ENCODE assay signal across 15 cellular contexts in genomic region chr1:116558140-116558549, GRCh38. TPM values are rescaled to one million over a fixed set of nuclear protein-coding genes. Genes with fewer than 3 reads are reported as not detected.
A peak's percentile ranks its signal among the peaks of the same experiment; 100 is the strongest.
DNase-seq lines count a peak whose midpoint lies in the region; ATAC-seq, FAIRE-seq and TF ChIP-seq lines count a peak whose summit lies in the region.
"Had no signal": no experiment of that assay in that cellular context is flagged by ENCODE, and none has a peak within 500 bp of the region (broad histone marks: within the 10 kb centered on the region; RNA-seq: fewer than 3 reads in every experiment).

No MANE protein-coding gene starts in this region.

- H3K27ac ChIP-seq in HepG2 (ENCODE audit: extremely low read length, insufficient read depth, low read length), result no peak overlapping the region
- H3K27ac ChIP-seq: epithelial cell of prostate, transverse colon had no signal

- H3K36me3 Mint-ChIP-seq in immature natural killer cell, result peaks cover 0 to 7% (median 3%) of the 10 kb centered on the region in 3 donors

- no peak overlapping the region for H3K9ac ChIP-seq in HepG2 (ENCODE audit: insufficient read depth, low read depth, low read length)

- no peak overlapping the region for H2AFZ ChIP-seq in HepG2 (ENCODE audit: low read length)

- CTCF ChIA-PET in HepG2 (lab: Yijun Ruan, JAX; ENCODE audit: low intra/inter-chr PET ratio, low total read pairs), result no interaction called here

- DNase-seq in GM12892 (ENCODE audit: insufficient read length), result no peak
- no peak for DNase-seq in GM19239 (ENCODE audit: insufficient read length, low spot score)
- no peak for DNase-seq in immature natural killer cell
- no peak for DNase-seq in epidermal melanocyte (ENCODE audit: insufficient read length, low spot score)
- no peak for DNase-seq in HepG2 (ENCODE audit: low spot score)
- no peak for DNase-seq in posterior vena cava (ENCODE audit: low spot score)
- DNase-seq: activated effector memory CD4-positive, alpha-beta T cell treated with Interleukin-2 at 50 U/mL for 16 hours; NCI-H1105 treated with DMSO at 0.1 percent for 48 hours; NCI-H748 treated with DMSO at 0.1 percent for 48 hours; transverse colon had no signal

- H4K20me1 ChIP-seq in HepG2 (ENCODE audit: insufficient read depth, low read length), result no peaks in the 10 kb centered on the region

- FAIRE-seq in GM12892 (lab: Jason Lieb, UNC) (peak; percentile 84), GM19239 (lab: Jason Lieb, UNC) (peak; percentile 76), HepG2 (lab: Jason Lieb, UNC) (no peak)
- FAIRE-seq: HTR-8/SVneo had no signal

- peaks cover 0 to 3% (median 0%) of the 10 kb centered on the region in 3 donors for H3K27me3 Mint-ChIP-seq in immature natural killer cell (ENCODE audit: low read depth in 3 of 3)

- BruUV-seq in HepG2 (replicated peaks; lab: Mats Ljungman, UMichigan), result no TSS peak

- H3K4me2 ChIP-seq in HepG2 (ENCODE audit: low read depth, low read length), result no peak overlapping the region

- peaks cover 0 to 4% of the 10 kb centered on the region in 2 experiments; a peak in 1 of 5 replicates for H3K36me3 ChIP-seq in HepG2 (replicated peaks in 1 of 2; ENCODE audit: control insufficient read depth in 1 of 2, insufficient read depth in 2 of 2, low read length in 2 of 2)
- H3K36me3 ChIP-seq: transverse colon had no signal

- TF ChIP-seq EP300 in HepG2 (IDR thresholded peaks at IDR 0.05; ENCODE audit: low read depth in 2 of 2, low read length in 2 of 2), result no peak
- TF ChIP-seq EP300 in HepG2 (CRISPR knock-in tag; IDR thresholded peaks at IDR 0.05; ENCODE audit: borderline replicate concordance), result no peak

- H3K79me2 ChIP-seq in HepG2 (ENCODE audit: insufficient read depth, low read length), result no peaks in the 10 kb centered on the region

- no peak for TF ChIP-seq RAD21 in HepG2 (CRISPR knock-in tag; IDR thresholded peaks at IDR 0.05)

- H3K27me3 ChIP-seq in HepG2 (ENCODE audit: control insufficient read depth in 1 of 2, insufficient read depth in 2 of 2, low read length in 2 of 2), result no peaks in the 10 kb centered on the region
- H3K27me3 ChIP-seq: transverse colon had no signal

- 88% methylated on average over 4 of the region's 4 CpGs for WGBS in HepG2 (ENCODE audit: low lambda C conversion rate)

- no peak for TF ChIP-seq POLR2A in GM12892 (IDR thresholded peaks at IDR 0.05; ENCODE audit: low read depth, low read length)
- no peak for TF ChIP-seq POLR2A in HepG2 (IDR thresholded peaks at IDR 0.05; ENCODE audit: insufficient read depth in 1 of 2, low read depth in 2 of 2, low read length in 2 of 2)

- intact Hi-C loops in HepG2 (cut with micrococcal nuclease; ENCODE audit: unreplicated experiment), result no loop called here
- intact Hi-C loops in posterior vena cava (cut with DNase I), result no loop called here

- H3K4me1 ChIP-seq in HepG2 (ENCODE audit: insufficient read depth, low read length), result no peaks in the 10 kb centered on the region

- TF ChIP-seq CTCF in HepG2 (CRISPR knock-in tag; IDR thresholded peaks at IDR 0.05), result no peak

- in situ Hi-C loops in HepG2 (cut with HindIII; ENCODE audit: extremely low pct_ligation_motif_present, low pct_unique_long_range_greater_than_20kb), result no loop called here

- H3K4me3 ChIP-seq in HepG2 (replicated peaks in 1 of 3; ENCODE audit: insufficient read depth in 1 of 3, low read depth in 2 of 3, low read length in 3 of 3), result no peak overlapping the region
- H3K4me3 ChIP-seq: transverse colon had no signal

- ATAC-seq in HG03469 (IDR thresholded peaks at IDR 0.05; ENCODE audit: unreplicated experiment) (peak; percentile 20), GM21786 (IDR thresholded peaks at IDR 0.05; ENCODE audit: unreplicated experiment) (no peak), HepG2 (no peak)
- ATAC-seq: left lobe of liver had no signal

- peaks cover 80 to 96% of the 10 kb centered on the region in 2 donors for H3K4me1 Mint-ChIP-seq in immature natural killer cell

- H3K9me3 ChIP-seq in HepG2 (ENCODE audit: low read length), result peaks cover 5% of the 10 kb centered on the region
- H3K9me3 ChIP-seq: transverse colon had no signal

- POLR2A ChIA-PET in HepG2 (lab: Yijun Ruan, JAX), result no interaction called here

- peaks cover 0 to 1% (median 0%) of the 10 kb centered on the region in 6 donors for H3K9me3 Mint-ChIP-seq in immature natural killer cell

- H3K27ac Mint-ChIP-seq in immature natural killer cell, result peak overlapping the region in 5 of 6 donors; percentile 15 to 89 (median 74)

- no peak overlapping the region for H3K4me3 Mint-ChIP-seq in immature natural killer cell

TF ChIP-seq in HepG2, 621 proteins besides CTCF, POLR2A, EP300 and RAD21:
- TF ChIP-seq ZNF740 (CRISPR knock-in tag; IDR thresholded peaks at IDR 0.05) (no peak), PAWR (CRISPR knock-in tag; IDR thresholded peaks at IDR 0.05; ENCODE audit: borderline replicate concordance) (no peak), ZNF878 (CRISPR knock-in tag; IDR thresholded peaks at IDR 0.05) (no peak), ZFP41 (CRISPR knock-in tag; IDR thresholded peaks at IDR 0.05; ENCODE audit: borderline replicate concordance) (no peak), ZSCAN30 (CRISPR knock-in tag; IDR thresholded peaks at IDR 0.05) (no peak), ZNF292 (CRISPR knock-in tag; IDR thresholded peaks at IDR 0.05; ENCODE audit: borderline replicate concordance, low read depth) (no peak), NKX3-1 (CRISPR knock-in tag; IDR thresholded peaks at IDR 0.05) (no peak), RAD51 (IDR thresholded peaks at IDR 0.05; ENCODE audit: borderline replicate concordance) (no peak), ADNP (CRISPR knock-in tag; IDR thresholded peaks at IDR 0.05) (no peak), ZNF235 (CRISPR knock-in tag; IDR thresholded peaks at IDR 0.05; ENCODE audit: borderline replicate concordance) (no peak)
- TF ChIP-seq, protein P1, sequence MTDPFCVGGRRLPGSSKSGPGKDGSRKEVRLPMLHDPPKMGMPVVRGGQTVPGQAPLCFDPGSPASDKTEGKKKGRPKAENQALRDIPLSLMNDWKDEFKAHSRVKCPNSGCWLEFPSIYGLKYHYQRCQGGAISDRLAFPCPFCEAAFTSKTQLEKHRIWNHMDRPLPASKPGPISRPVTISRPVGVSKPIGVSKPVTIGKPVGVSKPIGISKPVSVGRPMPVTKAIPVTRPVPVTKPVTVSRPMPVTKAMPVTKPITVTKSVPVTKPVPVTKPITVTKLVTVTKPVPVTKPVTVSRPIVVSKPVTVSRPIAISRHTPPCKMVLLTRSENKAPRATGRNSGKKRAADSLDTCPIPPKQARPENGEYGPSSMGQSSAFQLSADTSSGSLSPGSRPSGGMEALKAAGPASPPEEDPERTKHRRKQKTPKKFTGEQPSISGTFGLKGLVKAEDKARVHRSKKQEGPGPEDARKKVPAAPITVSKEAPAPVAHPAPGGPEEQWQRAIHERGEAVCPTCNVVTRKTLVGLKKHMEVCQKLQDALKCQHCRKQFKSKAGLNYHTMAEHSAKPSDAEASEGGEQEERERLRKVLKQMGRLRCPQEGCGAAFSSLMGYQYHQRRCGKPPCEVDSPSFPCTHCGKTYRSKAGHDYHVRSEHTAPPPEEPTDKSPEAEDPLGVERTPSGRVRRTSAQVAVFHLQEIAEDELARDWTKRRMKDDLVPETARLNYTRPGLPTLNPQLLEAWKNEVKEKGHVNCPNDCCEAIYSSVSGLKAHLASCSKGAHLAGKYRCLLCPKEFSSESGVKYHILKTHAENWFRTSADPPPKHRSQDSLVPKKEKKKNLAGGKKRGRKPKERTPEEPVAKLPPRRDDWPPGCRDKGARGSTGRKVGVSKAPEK (CRISPR knock-in tag; IDR thresholded peaks at IDR 0.05; ENCODE audit: borderline replicate concordance), result no peak
TF ChIP-seq in HepG2: peak in this region for 0.

RNA-seq across cellular contexts. Expression of gene CD58, which starts 12.7 kb away (rescaled TPM):
- polyA plus RNA-seq in GM12892 (2012; ENCODE audit: missing spikeins), result 172 TPM
- polyA plus RNA-seq in immature natural killer cell, result 100 to 1,000 TPM in 1 of 3 donors, 10 to 100 TPM in 2; 68.6 to 112 (median 69.9) TPM
- 5.3 and 9.4 TPM in 2 replicates for total RNA-seq in HepG2 (2016; rRNA removed; fragmentation: Illumina TruSeq; extraction: Trizol)
- total RNA-seq in HepG2 (2016; cell fraction: cytosol; rRNA removed; fragmentation: Illumina TruSeq; extraction: Trizol; ENCODE audit: low read depth), result 2.0 and 2.9 TPM in 2 replicates
- total RNA-seq in HepG2 (2016; cell fraction: insoluble cytoplasmic fraction; rRNA removed; fragmentation: Illumina TruSeq; extraction: Trizol), result 6.5 and 11.0 TPM in 2 replicates
- 1.8 and 2.9 TPM in 2 replicates for total RNA-seq in HepG2 (2016; cell fraction: membrane; rRNA removed; fragmentation: Illumina TruSeq; extraction: Trizol)
- 10.7 and 13.5 TPM in 2 replicates for total RNA-seq in HepG2 (2016; cell fraction: nucleus; rRNA removed; fragmentation: Illumina TruSeq; extraction: Trizol)
- polyA plus RNA-seq in HepG2 (2011; rRNA removed), result 10.3 and 13.5 TPM in 2 replicates
- polyA plus RNA-seq in HepG2 (2011; cell fraction: cytosol; rRNA removed), result 4.3 and 8.4 TPM in 2 replicates
- polyA plus RNA-seq in HepG2 (2011; cell fraction: nucleus; rRNA removed), result 4.4 and 5.3 TPM in 2 replicates
- 6.7 and 7.2 TPM in 2 replicates for polyA plus RNA-seq in HepG2 (2012)
- 1.5 and 2.2 TPM in 2 replicates for polyA plus RNA-seq in HepG2 (2016; cell fraction: cytosol; fragmentation: Illumina TruSeq; extraction: Trizol; ENCODE audit: low read depth)
- 3.9 and 7.0 TPM in 2 replicates for polyA plus RNA-seq in HepG2 (2016; cell fraction: insoluble cytoplasmic fraction; fragmentation: Illumina TruSeq; extraction: Trizol; ENCODE audit: low read depth)
- 1.6 and 2.2 TPM in 2 replicates for polyA plus RNA-seq in HepG2 (2016; cell fraction: membrane; fragmentation: Illumina TruSeq; extraction: Trizol; ENCODE audit: low read depth)
- 17.8 and 18.5 TPM in 2 replicates for polyA plus RNA-seq in HepG2 (2016; cell fraction: nucleus; fragmentation: Illumina TruSeq; extraction: Trizol; ENCODE audit: insufficient read depth, low read depth)
- 5.4 and 19.6 TPM in 2 replicates for polyA minus RNA-seq in HepG2 (2011; rRNA and poly(A)+ RNA removed; ENCODE audit: low replicate concordance)
- polyA minus RNA-seq in HepG2 (2011; cell fraction: cytosol; rRNA and poly(A)+ RNA removed), result 2.8 and 5.9 TPM in 2 replicates
- polyA minus RNA-seq in HepG2 (2011; cell fraction: nucleus; rRNA and poly(A)+ RNA removed), result 8.7 and 10.6 TPM in 2 replicates
- 10 to 100 TPM; 28.3 to 31.6 TPM for total RNA-seq in posterior vena cava
